Comparison of ENCODE assay signal across 9 cellular contexts in genomic region chr5:83608122-83608521, GRCh38.
DNase-seq lines count a peak whose midpoint lies in the region; ATAC-seq and TF ChIP-seq lines count a peak whose summit lies in the region.
"Had no signal": no experiment of that assay in that cellular context is flagged by ENCODE, and none has a peak within 500 bp of the region (broad histone marks: within the 10 kb centered on the region; RNA-seq: fewer than 3 reads in every experiment).

No MANE protein-coding gene starts in this region.

- H3K27me3 ChIP-seq in esophagus muscularis mucosa (no peaks in the 10 kb centered on the region), neural progenitor cell (no peaks in the 10 kb centered on the region)

- H3K27ac ChIP-seq in esophagus muscularis mucosa (replicated peaks in 1 of 4) (no peak overlapping the region), neural progenitor cell (no peak overlapping the region)

- TF ChIP-seq POLR2A in esophagus muscularis mucosa (IDR thresholded peaks at IDR 0.05; ENCODE audit: low read depth): no peak

- H3K4me1 ChIP-seq in esophagus muscularis mucosa: no peaks in the 10 kb centered on the region
- no peaks in the 10 kb centered on the region for H3K4me1 ChIP-seq in neural progenitor cell

- no peaks in the 10 kb centered on the region for H4K20me1 ChIP-seq in neural progenitor cell (ENCODE audit: low read depth)

- H3K9me3 ChIP-seq in esophagus muscularis mucosa (no peaks in the 10 kb centered on the region), neural progenitor cell (ENCODE audit: low read depth) (no peaks in the 10 kb centered on the region)

- H3K36me3 ChIP-seq in esophagus muscularis mucosa (no peaks in the 10 kb centered on the region), neural progenitor cell (no peaks in the 10 kb centered on the region)

- no peaks in the 10 kb centered on the region for H3K27me3 Mint-ChIP-seq in neural progenitor cell (ENCODE audit: insufficient read depth, low read depth)
- H3K27me3 Mint-ChIP-seq: activated naive CD8-positive, alpha-beta T cell had no signal

- H3K79me2 ChIP-seq in neural progenitor cell (ENCODE audit: low read depth): no peaks in the 10 kb centered on the region

- H3K4me1 Mint-ChIP-seq in neural progenitor cell: peaks cover 13% of the 10 kb centered on the region

- H3K36me3 Mint-ChIP-seq in neural progenitor cell: no peaks in the 10 kb centered on the region
- H3K36me3 Mint-ChIP-seq: activated naive CD8-positive, alpha-beta T cell had no signal

- intact Hi-C loops in esophagus muscularis mucosa (cut with DNase I): no loop called here

- no peak overlapping the region for H2AFZ ChIP-seq in neural progenitor cell (replicated peaks)

- no peak overlapping the region for H3K4me3 Mint-ChIP-seq in neural progenitor cell
- H3K4me3 Mint-ChIP-seq: activated naive CD8-positive, alpha-beta T cell had no signal

- no peak overlapping the region for H3K27ac Mint-ChIP-seq in neural progenitor cell
- H3K27ac Mint-ChIP-seq: activated naive CD8-positive, alpha-beta T cell had no signal

- H3K4me2 ChIP-seq in neural progenitor cell: no peak overlapping the region

- H3K4me3 ChIP-seq in esophagus muscularis mucosa (no peak overlapping the region), neural progenitor cell (no peak overlapping the region)

- no peaks in the 10 kb centered on the region for H3F3A ChIP-seq in neural progenitor cell (ENCODE audit: low read depth)

- H3K9me3 Mint-ChIP-seq in neural progenitor cell: peaks cover 3% of the 10 kb centered on the region

- 23% methylated on average over 3 of the region's 3 CpGs for WGBS in esophagus muscularis mucosa

- DNase-seq in NCI-H526 (lab: John Stamatoyannopoulos, UW) (peak; percentile 5 to 44), NCI-H526 treated with DMSO at 0.1 percent for 48 hours (lab: John Stamatoyannopoulos, UW) (no peak), HK-2 (ENCODE audit: unreplicated experiment) (peak; percentile 21), RPMI8226 (peak; percentile 37), esophagus muscularis mucosa (ENCODE audit: extremely low spot score) (peak; percentile 37), neural progenitor cell (ENCODE audit: low spot score) (peak; percentile 76)

- no peak overlapping the region for H3K9ac ChIP-seq in neural progenitor cell

- TF ChIP-seq EP300 in esophagus muscularis mucosa (IDR thresholded peaks at IDR 0.05): no peak

- peak in 1 of 3 experiments; percentile 32 for TF ChIP-seq CTCF in esophagus muscularis mucosa (IDR thresholded peaks at IDR 0.05)
- peak; percentile 70 for TF ChIP-seq CTCF in neural progenitor cell (IDR thresholded peaks at IDR 0.05)

- ATAC-seq in HG03469 (IDR thresholded peaks at IDR 0.05; ENCODE audit: unreplicated experiment) (no peak), HG03521 (IDR thresholded peaks at IDR 0.05; ENCODE audit: unreplicated experiment) (no peak)
